ENCODE assay signal across 8 cellular contexts in genomic region chr22:50525104-50525958, GRCh38. TPM values are rescaled to one million over a fixed set of nuclear protein-coding genes. Genes with fewer than 3 reads are reported as not detected.
DNase-seq lines count a peak whose midpoint lies in the region; ATAC-seq and TF ChIP-seq lines count a peak whose summit lies in the region.

Gene SCO2, minus strand, starts transcription at chr22:50525598. Its CDS starts 1,187 bp downstream, at chr22:50524411.

- H3K4me1 Mint-ChIP-seq in T-helper 17 cell: peaks cover 26% of the 10 kb centered on the region

- peak within 1 kb of the TSS; percentile 89 for H3K4me3 ChIP-seq in GM12875 (ENCODE audit: low read depth, low read length)
- peak within 1 kb of the TSS; percentile 64 for H3K4me3 ChIP-seq in right cardiac atrium (ENCODE audit: low read length)
- H3K4me3 ChIP-seq in vagina: peak within 1 kb of the TSS; percentile 61 to 84

- peak within 1 kb of the TSS; percentile 93 for H3K27ac Mint-ChIP-seq in T-helper 17 cell

- DNase-seq in NCI-H146 (lab: John Stamatoyannopoulos, UW): peak; percentile 93
- DNase-seq in T-helper 17 cell: peak; percentile 95 to 98 (median 97)
- peak; percentile 97 to 99 (median 99) for DNase-seq in right cardiac atrium
- peak; percentile 94 for DNase-seq in putamen (ENCODE audit: low spot score)
- DNase-seq in vagina (ENCODE audit: extremely low spot score in 2 of 2): no peak

- under 1% methylated on average over 99 of the region's 99 CpGs for WGBS in right cardiac atrium

- intact Hi-C loops in right cardiac atrium (cut with DNase I) (no loop called here), vagina (cut with DNase I) (loop anchor here (5.0 to 10.0 kb wide), 2 partner anchors 57 to 261 kb away; partner anchors contain the start of genes CHKB and MAPK12)

- H3K27ac ChIP-seq in angular gyrus (ENCODE audit: low read depth, low read length): peak within 1 kb of the TSS; percentile 84
- peak within 1 kb of the TSS; percentile 84 for H3K27ac ChIP-seq in right cardiac atrium (ENCODE audit: low read length)
- H3K27ac ChIP-seq in vagina: peak within 1 kb of the TSS; percentile 92

- H3K27me3 ChIP-seq in right cardiac atrium (ENCODE audit: control insufficient read depth, insufficient read depth) (no peaks in the 10 kb centered on the region), vagina (no peaks in the 10 kb centered on the region)

- no peaks in the 10 kb centered on the region for H3K9me3 ChIP-seq in T-helper 17 cell (ENCODE audit: control insufficient read depth, low read length, poor library complexity, severe bottlenecking)
- H3K9me3 ChIP-seq in right cardiac atrium (ENCODE audit: control insufficient read depth, low read length): no peaks in the 10 kb centered on the region
- no peaks in the 10 kb centered on the region for H3K9me3 ChIP-seq in vagina

- H3K36me3 Mint-ChIP-seq in T-helper 17 cell (ENCODE audit: low read depth): no peaks in the 10 kb centered on the region

- H3K36me3 ChIP-seq in vagina: peaks cover 0 to 36% of the 10 kb centered on the region in 2 donors

- no peaks in the 10 kb centered on the region for H3K4me1 ChIP-seq in right cardiac atrium (ENCODE audit: control insufficient read depth, insufficient read depth, low read length)
- H3K4me1 ChIP-seq in vagina: peaks cover 46% of the 10 kb centered on the region

- ATAC-seq in HG02798 (IDR thresholded peaks at IDR 0.05; ENCODE audit: poor library complexity, unreplicated experiment) (peak; percentile 50), T-helper 17 cell (peak; percentile 72), right cardiac atrium (peak; percentile 71 to 74)

- peak within 1 kb of the TSS; percentile 92 for H3K4me3 Mint-ChIP-seq in T-helper 17 cell

- TF ChIP-seq CTCF in GM12875 (IDR thresholded peaks at IDR 0.05; ENCODE audit: borderline replicate concordance, insufficient read depth, low read depth, low read length): peak; percentile 59
- TF ChIP-seq CTCF in vagina (IDR thresholded peaks at IDR 0.05): peak in 1 of 3 experiments; percentile 45

- H3K27me3 Mint-ChIP-seq in T-helper 17 cell: no peaks in the 10 kb centered on the region

- peak; percentile 45 to 52 for TF ChIP-seq POLR2A in vagina (IDR thresholded peaks at IDR 0.05)

RNA-seq across cellular contexts. Expression of gene SCO2, which starts in this region (rescaled TPM):
- total RNA-seq in T-helper 17 cell: 10 to 100 TPM in 1 of 2 donors, 1 to 10 TPM in 1; 4.5 to 11.3 TPM
- 1 to 10 TPM in 2 of 4 donors, not detected in 2; 1.4 to 2.2 TPM for total RNA-seq in right cardiac atrium
- not detected for polyA plus RNA-seq in right cardiac atrium
- total RNA-seq in vagina: 25.0 TPM

Comparison
In these comparisons a context has a peak if more than half of its experiments do, and no peak if none do; other contexts are left out.
1. DNase-seq: peak in NCI-H146 (single experiment), T-helper 17 cell (3 of 3), right cardiac atrium (3 of 3) and putamen (single experiment); none in vagina (0 of 2).
2. Peak in every context shown above with its lines, with median percentiles within 50 percentile points of each other: H3K4me3 ChIP-seq, ATAC-seq and H3K27ac ChIP-seq.